ENCODE assay signal across 31 cellular contexts in genomic region chr9:104247899-104248460, GRCh38.
A peak's percentile ranks its signal among the peaks of the same experiment; 100 is the strongest.
DNase-seq lines count a peak whose midpoint lies in the region; ATAC-seq and TF ChIP-seq lines count a peak whose summit lies in the region.
"Had no signal": no experiment of that assay in that cellular context is flagged by ENCODE, and none has a peak within 500 bp of the region (broad histone marks: within the 10 kb centered on the region; RNA-seq: fewer than 3 reads in every experiment).

No MANE protein-coding gene starts in this region.

- POLR2A ChIA-PET in MCF 10A (lab: Yijun Ruan, JAX), result interaction anchor here (1.1 to 1.7 kb wide), 3 partner anchors 8 to 72 kb away, joined by 3 to 5 read pairs (median 3); no protein-coding TSS in a partner anchor

- ATAC-seq in HG02588 (IDR thresholded peaks at IDR 0.05; ENCODE audit: unreplicated experiment), result no peak
- ATAC-seq: activated CD4-positive, alpha-beta T cell treated with anti-CD3 and anti-CD28 coated beads for 36 hours; activated naive CD8-positive, alpha-beta T cell treated with anti-CD3 and anti-CD28 coated beads, Interleukin-2, amount 50 U/mL, for 24 hours; CD8-positive, alpha-beta T cell; esophagus mucosa; natural killer cell had no signal

- H3K4me3 ChIP-seq in mammary epithelial cell (replicated peaks in 1 of 3; ENCODE audit: insufficient read depth in 1 of 3, low read depth in 2 of 3, low read length in 3 of 3) (no peak overlapping the region), SK-N-MC (no peak overlapping the region), fibroblast of mammary gland (ENCODE audit: control insufficient read depth, low read depth, low read length) (no peak overlapping the region)
- H3K4me3 ChIP-seq: breast epithelium, SJCRH30, testis had no signal

- DNase-seq in mammary epithelial cell, result no peak
- no peak for DNase-seq in MCF 10A (ENCODE audit: unreplicated experiment)
- DNase-seq in SK-N-MC (ENCODE audit: low read depth, low spot score), result peak; percentile 85
- DNase-seq in fibroblast of mammary gland (ENCODE audit: low read depth), result peak; percentile 10
- no peak for DNase-seq in NCI-H128 (lab: John Stamatoyannopoulos, UW; ENCODE audit: unreplicated experiment)
- DNase-seq in glomerular visceral epithelial cell (ENCODE audit: extremely low spot score), result no peak
- no peak for DNase-seq in retina
- DNase-seq: activated CD4-positive, alpha-beta T cell treated with anti-CD3 and anti-CD28 coated beads for 36 hours; activated CD8-positive, alpha-beta memory T cell treated with anti-CD3 and anti-CD28 coated beads for 24 hours; activated gamma-delta T cell treated with Interleukin-2 at 50 U/mL for 16 hours; activated naive CD8-positive, alpha-beta T cell treated with anti-CD3 and anti-CD28 coated beads, Interleukin-2, amount 50 U/mL, for 24 hours; activated T-cell treated with anti-CD3 and anti-CD28 coated beads, Interleukin-2, amount 50 U/mL, for 1 hour; CD8-positive, alpha-beta T cell; cortex of kidney; DMS153; GF-D8; KBM-7; kidney; natural killer cell; NCI-H146; NCI-H510A; SJCRH30; stimulated activated CD4-positive, alpha-beta T cell treated with anti-CD3 and anti-CD28 coated beads, Interleukin-12 subunit alpha, Interleukin-12 subunit beta, amount 100 ng/mL, for 4 hours; stimulated activated CD4-positive, alpha-beta T cell treated with anti-CD3 and anti-CD28 coated beads, Interleukin-4, amount 100 ng/mL, for 24 hours; stimulated activated naive CD4-positive, alpha-beta T cell; testis had no signal

- H3K36me3 ChIP-seq in mammary epithelial cell (ENCODE audit: insufficient read depth, low read length) (no peaks in the 10 kb centered on the region), SK-N-MC (ENCODE audit: insufficient read depth, low read length) (no peaks in the 10 kb centered on the region)
- H3K36me3 ChIP-seq: breast epithelium, SJCRH30 had no signal

- in situ Hi-C loops in mammary epithelial cell (cut with MboI; ENCODE audit: low sequenced_read_pairs in 2 of 2), result no loop called here

- dilution Hi-C loops in mammary epithelial cell (cut with HindIII; ENCODE audit: low sequenced_read_pairs), result no loop called here

- no peaks in the 10 kb centered on the region for H3K36me3 Mint-ChIP-seq in MCF 10A (ENCODE audit: insufficient read depth, unreplicated experiment)
- H3K36me3 Mint-ChIP-seq: CD8-positive, alpha-beta T cell; natural killer cell had no signal

- no peaks in the 10 kb centered on the region for H3K27me3 Mint-ChIP-seq in MCF 10A (ENCODE audit: insufficient read depth, unreplicated experiment)
- H3K27me3 Mint-ChIP-seq: activated CD4-positive, alpha-beta T cell treated with anti-CD3 and anti-CD28 coated beads for 36 hours; activated naive CD8-positive, alpha-beta T cell treated with anti-CD3 and anti-CD28 coated beads, Interleukin-2, amount 50 U/mL, for 24 hours had no signal

- H3K4me1 ChIP-seq in mammary epithelial cell (ENCODE audit: insufficient read depth, low read length), result no peaks in the 10 kb centered on the region
- H3K4me1 ChIP-seq: breast epithelium, SJCRH30, testis had no signal

- TF ChIP-seq CTCF in mammary epithelial cell (conservative IDR thresholded peaks at IDR 0.05 in 1 of 2, IDR thresholded peaks at IDR 0.05 in 1 of 2; ENCODE audit: extremely low read depth in 1 of 2, insufficient read depth in 1 of 2, low read depth in 1 of 2, low read length in 2 of 2), result no peak
- TF ChIP-seq CTCF in MCF 10A (IDR thresholded peaks at IDR 0.05; ENCODE audit: unreplicated experiment), result no peak
- no peak for TF ChIP-seq CTCF in fibroblast of mammary gland (conservative IDR thresholded peaks at IDR 0.05; ENCODE audit: control insufficient read depth, insufficient read depth, low read depth, low read length)

- H3K27ac Mint-ChIP-seq in MCF 10A (ENCODE audit: low read depth, unreplicated experiment), result no peak overlapping the region
- H3K27ac Mint-ChIP-seq: activated CD4-positive, alpha-beta T cell treated with anti-CD3 and anti-CD28 coated beads for 36 hours; activated naive CD8-positive, alpha-beta T cell treated with anti-CD3 and anti-CD28 coated beads, Interleukin-2, amount 50 U/mL, for 24 hours; CD8-positive, alpha-beta T cell; natural killer cell; T-helper 1 cell treated with Interleukin-12 subunit alpha and Interleukin-12 subunit beta and Interleukin-4 antibody, amounts not matched to agents 30 μg/mL and 1 μg/mL, for 36 hours had no signal

- intact Hi-C loops in mammary epithelial cell (cut with micrococcal nuclease) (no loop called here), MCF 10A (cut with micrococcal nuclease) (no loop called here)

- 64% methylated on average over 3 of the region's 3 CpGs for WGBS in mammary epithelial cell (ENCODE audit: low coverage, missing lambda C conversion rate)

- BruUV-seq in mammary epithelial cell (replicated peaks; lab: Mats Ljungman, UMichigan) (no TSS peak), MCF 10A (replicated peaks; lab: Mats Ljungman, UMichigan) (no TSS peak)

- no peaks in the 10 kb centered on the region for H3K27me3 ChIP-seq in mammary epithelial cell (ENCODE audit: insufficient read depth, low read length)
- H3K27me3 ChIP-seq: breast epithelium, SJCRH30, testis had no signal

- no peak overlapping the region for H3K4me2 ChIP-seq in mammary epithelial cell (ENCODE audit: insufficient read depth, low read depth, low read length)

- H3K9me3 ChIP-seq in mammary epithelial cell (replicated peaks; ENCODE audit: insufficient read depth, low read length) (peaks cover 3% of the 10 kb centered on the region), SK-N-MC (ENCODE audit: low read depth, low read length) (no peaks in the 10 kb centered on the region)
- H3K9me3 ChIP-seq: SJCRH30, testis had no signal

- H3K79me2 ChIP-seq in mammary epithelial cell (ENCODE audit: insufficient read depth, low read length), result no peaks in the 10 kb centered on the region

- H3K9ac ChIP-seq in mammary epithelial cell (ENCODE audit: insufficient read depth, low read length) (no peak overlapping the region), SK-N-MC (ENCODE audit: insufficient read length) (no peak overlapping the region)

- CTCF ChIA-PET in mammary epithelial cell (lab: Charles Lee; ENCODE audit: low non-redundant PET) (no interaction called here), MCF 10A (lab: Yijun Ruan, JAX) (interaction anchor here (0.9 kb wide), 1 partner anchor 138 kb away, joined by 3 read pairs; no protein-coding TSS in a partner anchor)

- H3K4me3 Mint-ChIP-seq in MCF 10A (ENCODE audit: unreplicated experiment), result no peak overlapping the region
- H3K4me3 Mint-ChIP-seq: activated CD4-positive, alpha-beta T cell treated with anti-CD3 and anti-CD28 coated beads for 36 hours; activated naive CD8-positive, alpha-beta T cell treated with anti-CD3 and anti-CD28 coated beads, Interleukin-2, amount 50 U/mL, for 24 hours; CD8-positive, alpha-beta T cell; natural killer cell; T-helper 1 cell treated with Interleukin-12 subunit alpha and Interleukin-12 subunit beta and Interleukin-4 antibody, amounts not matched to agents 30 μg/mL and 1 μg/mL, for 36 hours had no signal

- H2AFZ ChIP-seq in mammary epithelial cell (ENCODE audit: low read depth, low read length), result peak overlapping the region; percentile 40

- no peaks in the 10 kb centered on the region for H4K20me1 ChIP-seq in mammary epithelial cell (ENCODE audit: insufficient read depth, low read length)

- H3K27ac ChIP-seq in mammary epithelial cell (ENCODE audit: insufficient read depth, low read depth, low read length), result no peak overlapping the region
- peak overlapping the region; percentile 62 for H3K27ac ChIP-seq in SK-N-MC
- H3K27ac ChIP-seq: 22Rv1, breast epithelium, SJCRH30, testis had no signal

- H3K9me3 Mint-ChIP-seq in MCF 10A (ENCODE audit: unreplicated experiment), result peaks cover 4% of the 10 kb centered on the region
- H3K9me3 Mint-ChIP-seq: T-helper 1 cell treated with Interleukin-12 subunit alpha and Interleukin-12 subunit beta and Interleukin-4 antibody, amounts not matched to agents 30 μg/mL and 1 μg/mL, for 36 hours had no signal

- peaks cover 5% of the 10 kb centered on the region for H3K4me1 Mint-ChIP-seq in MCF 10A (ENCODE audit: insufficient read depth, unreplicated experiment)
- H3K4me1 Mint-ChIP-seq: activated CD4-positive, alpha-beta T cell treated with anti-CD3 and anti-CD28 coated beads for 36 hours; activated naive CD8-positive, alpha-beta T cell treated with anti-CD3 and anti-CD28 coated beads, Interleukin-2, amount 50 U/mL, for 24 hours; natural killer cell had no signal

Comparison
In these comparisons a context has a peak if more than half of its experiments do, and no peak if none do; other contexts are left out.
1. DNase-seq: peak in SK-N-MC (single experiment) and fibroblast of mammary gland (single experiment); none in mammary epithelial cell (single experiment), MCF 10A (single experiment), NCI-H128 (single experiment), glomerular visceral epithelial cell (single experiment) and retina (single experiment).